ENCODE assay signal across 1 cellular context in the genomic region with DNA sequence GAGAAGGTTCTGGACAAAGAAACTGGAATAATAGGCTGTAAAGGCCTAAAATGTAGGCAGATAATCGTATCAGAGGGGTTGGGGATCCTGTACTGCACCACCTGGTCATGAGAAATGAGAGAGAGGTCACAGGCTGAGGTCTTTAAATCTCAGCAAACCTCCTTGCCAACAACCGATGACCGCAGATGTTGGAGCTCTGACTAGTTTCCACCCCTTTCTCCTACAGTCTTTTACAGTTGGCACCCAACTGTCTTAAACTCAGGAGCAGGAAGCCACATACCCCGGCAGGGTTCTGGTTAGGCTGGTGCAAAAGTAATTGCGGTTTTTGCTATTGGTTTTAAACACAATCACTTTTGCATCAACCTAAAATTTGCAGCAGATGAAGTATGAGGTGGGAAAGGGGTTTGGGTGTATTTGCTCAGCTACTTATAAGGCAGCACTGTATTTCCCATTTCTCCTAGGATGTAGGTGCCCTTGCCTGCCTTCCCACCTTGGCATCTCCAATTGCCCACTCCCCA.
TF ChIP-seq lines count a peak whose summit lies in the region.

No MANE protein-coding gene starts in this region.

TF ChIP-seq in IMR-90, 13 proteins besides CTCF, POLR2A, EP300 and RAD21:
- TF ChIP-seq SMC3 (IDR thresholded peaks at IDR 0.05; ENCODE audit: low read depth, low read length): no peak
TF ChIP-seq in IMR-90: peak in this region for 0.
